Comparison of ENCODE assay signal across 8 cellular contexts in genomic region chr1:207825296-207825695, GRCh38.
A peak's percentile ranks its signal among the peaks of the same experiment; 100 is the strongest.
DNase-seq lines count a peak whose midpoint lies in the region; FAIRE-seq and TF ChIP-seq lines count a peak whose summit lies in the region.
"Had no signal": no experiment of that assay in that cellular context is flagged by ENCODE, and none has a peak within 500 bp of the region (broad histone marks: within the 10 kb centered on the region; RNA-seq: fewer than 3 reads in every experiment).

No MANE protein-coding gene starts in this region.

- H3K4me1 Mint-ChIP-seq in IgD-negative memory B cell = peaks cover 38 to 66% (median 48%) of the 10 kb centered on the region in 3 donors
- H3K4me1 Mint-ChIP-seq in activated naive CD8-positive, alpha-beta T cell (ENCODE audit: low read depth) = peaks cover 93% of the 10 kb centered on the region

- TF ChIP-seq CTCF in kidney (IDR thresholded peaks at IDR 0.05; ENCODE audit: borderline replicate concordance, extremely low read depth, insufficient read depth) = no peak

- H3K9me3 ChIP-seq in kidney (ENCODE audit: control insufficient read depth in 1 of 2, low read length in 2 of 2) = no peaks in the 10 kb centered on the region
- H3K9me3 ChIP-seq in stomach smooth muscle (ENCODE audit: control insufficient read depth in 2 of 2, low read length in 2 of 2) = no peaks in the 10 kb centered on the region
- H3K9me3 ChIP-seq: SJSA1 had no signal

- peak overlapping the region; percentile 92 to 93 for H3K4me3 ChIP-seq in kidney (ENCODE audit: low read length in 2 of 2)
- peak overlapping the region; percentile 45 to 100 for H3K4me3 ChIP-seq in stomach smooth muscle (ENCODE audit: low read length in 2 of 2)
- H3K4me3 ChIP-seq: SJSA1 had no signal

- peak overlapping the region in 1 of 2 donors; percentile 85 for H3K9ac ChIP-seq in kidney (ENCODE audit: low read length in 2 of 2)
- peak overlapping the region; percentile 48 to 55 for H3K9ac ChIP-seq in stomach smooth muscle (ENCODE audit: low read length in 2 of 2)

- no peak for FAIRE-seq in kidney (lab: Jason Lieb, UNC)

- H3K9me3 Mint-ChIP-seq in IgD-negative memory B cell = peaks cover 0 to 7% (median 0%) of the 10 kb centered on the region in 3 donors
- H3K9me3 Mint-ChIP-seq in activated naive CD8-positive, alpha-beta T cell (ENCODE audit: low read depth) = no peaks in the 10 kb centered on the region

- DNase-seq in kidney (no peak), SK-N-DZ (ENCODE audit: low spot score) (no peak), T-helper 9 cell (no peak)
- DNase-seq in activated CD4-positive, CD25-positive, alpha-beta regulatory T cell (lab: John Stamatoyannopoulos, UW) = no peak

- H3K4me1 ChIP-seq in kidney (ENCODE audit: control insufficient read depth in 1 of 2, insufficient read depth in 1 of 2, low read depth in 1 of 2, low read length in 2 of 2) (peaks cover 55% of the 10 kb centered on the region in 2 donors), stomach smooth muscle (ENCODE audit: control insufficient read depth, insufficient read depth, low read length) (peaks cover 63% of the 10 kb centered on the region)

- peaks cover 7% of the 10 kb centered on the region for H3K36me3 Mint-ChIP-seq in IgD-negative memory B cell
- H3K36me3 Mint-ChIP-seq in activated naive CD8-positive, alpha-beta T cell = peaks cover 4% of the 10 kb centered on the region

- no peaks in the 10 kb centered on the region for H3K36me3 ChIP-seq in kidney (ENCODE audit: control insufficient read depth in 1 of 2, insufficient read depth in 2 of 2, low read length in 2 of 2)
- peaks cover 0 to 3% of the 10 kb centered on the region in 2 donors for H3K36me3 ChIP-seq in stomach smooth muscle (ENCODE audit: control insufficient read depth in 2 of 2, insufficient read depth in 2 of 2, low read length in 2 of 2)
- H3K36me3 ChIP-seq: SJSA1 had no signal

- H3K27ac Mint-ChIP-seq in IgD-negative memory B cell = peak overlapping the region; percentile 97 to 100 (median 99)
- H3K27ac Mint-ChIP-seq in activated naive CD8-positive, alpha-beta T cell = peak overlapping the region; percentile 98

- intact Hi-C loops in kidney (cut with DNase I) = loop anchor here (5.0 kb wide), 1 partner anchor 42 kb away; no protein-coding TSS in a partner anchor

- peak overlapping the region; percentile 91 to 99 (median 94) for H3K4me3 Mint-ChIP-seq in IgD-negative memory B cell
- peak overlapping the region; percentile 87 for H3K4me3 Mint-ChIP-seq in activated naive CD8-positive, alpha-beta T cell

- no peaks in the 10 kb centered on the region for H3K27me3 Mint-ChIP-seq in IgD-negative memory B cell
- no peaks in the 10 kb centered on the region for H3K27me3 Mint-ChIP-seq in activated naive CD8-positive, alpha-beta T cell

- H3K27ac ChIP-seq in kidney (ENCODE audit: low read depth in 2 of 2, low read length in 2 of 2) (peak overlapping the region; percentile 94 to 99), stomach smooth muscle (ENCODE audit: low read length) (peak overlapping the region; percentile 100)
- H3K27ac ChIP-seq: SJSA1 had no signal

- H3K27me3 ChIP-seq in stomach smooth muscle (ENCODE audit: control insufficient read depth in 1 of 2, insufficient read depth in 2 of 2, low read length in 2 of 2) = no peaks in the 10 kb centered on the region
- H3K27me3 ChIP-seq: SJSA1 had no signal
